In genomic region chr3:129162729-129163579, GRCh38 we compare ENCODE assay signal across 8 cellular contexts. TPM values are rescaled to one million over a fixed set of nuclear protein-coding genes. Genes with fewer than 3 reads are reported as not detected.
DNase-seq lines count a peak whose midpoint lies in the region; ATAC-seq, FAIRE-seq and TF ChIP-seq lines count a peak whose summit lies in the region.

No MANE protein-coding gene starts in this region.

- no peak overlapping the region for H3K27ac ChIP-seq in SJCRH30
- H3K27ac ChIP-seq in vagina: peak overlapping the region; percentile 90
- peak overlapping the region in 1 of 2 donors; percentile 9 for H3K27ac ChIP-seq in tibial artery

- no peaks in the 10 kb centered on the region for H3K27me3 Mint-ChIP-seq in stimulated activated naive CD8-positive, alpha-beta T cell treated with anti-CD3 and anti-CD28 coated beads, Interleukin-15, Interleukin-2, amounts not matched to agents 100 ng/mL and 50 ng/mL, for 24 hours

- H3K4me1 Mint-ChIP-seq in stimulated activated naive CD8-positive, alpha-beta T cell treated with anti-CD3 and anti-CD28 coated beads, Interleukin-15, Interleukin-2, amounts not matched to agents 100 ng/mL and 50 ng/mL, for 24 hours (ENCODE audit: low read depth): peaks cover 34% of the 10 kb centered on the region

- peak overlapping the region; percentile 100 for H3K27ac Mint-ChIP-seq in stimulated activated naive CD8-positive, alpha-beta T cell treated with anti-CD3 and anti-CD28 coated beads, Interleukin-15, Interleukin-2, amounts not matched to agents 100 ng/mL and 50 ng/mL, for 24 hours

- H3K9me3 ChIP-seq in SJCRH30 (replicated peaks) (no peaks in the 10 kb centered on the region), vagina (no peaks in the 10 kb centered on the region), tibial artery (no peaks in the 10 kb centered on the region)

- no peaks in the 10 kb centered on the region; the same call in 1 of the 2 replicates for H3K4me1 ChIP-seq in SJCRH30
- H3K4me1 ChIP-seq in vagina: peaks cover 24% of the 10 kb centered on the region
- peaks cover 0 to 31% (median 22%) of the 10 kb centered on the region in 4 donors for H3K4me1 ChIP-seq in tibial artery

- peaks cover 37% of the 10 kb centered on the region for H3K36me3 Mint-ChIP-seq in stimulated activated naive CD8-positive, alpha-beta T cell treated with anti-CD3 and anti-CD28 coated beads, Interleukin-15, Interleukin-2, amounts not matched to agents 100 ng/mL and 50 ng/mL, for 24 hours (ENCODE audit: low read depth)

- H3K9me3 Mint-ChIP-seq in stimulated activated naive CD8-positive, alpha-beta T cell treated with anti-CD3 and anti-CD28 coated beads, Interleukin-15, Interleukin-2, amounts not matched to agents 100 ng/mL and 50 ng/mL, for 24 hours: no peaks in the 10 kb centered on the region

- no peak for TF ChIP-seq POLR2A in vagina (IDR thresholded peaks at IDR 0.05)

- H3K27me3 ChIP-seq in SJCRH30: no peaks in the 10 kb centered on the region
- H3K27me3 ChIP-seq in vagina: no peaks in the 10 kb centered on the region
- H3K27me3 ChIP-seq in tibial artery: no peaks in the 10 kb centered on the region

- no peak for ATAC-seq in stimulated activated naive CD8-positive, alpha-beta T cell treated with anti-CD3 and anti-CD28 coated beads, Interleukin-15, Interleukin-2, amounts not matched to agents 100 U/mL and 50 U/mL, for 24 hours

- peak overlapping the region; percentile 66 for H3K4me3 ChIP-seq in SJCRH30
- no peak overlapping the region for H3K4me3 ChIP-seq in fibroblast of the aortic adventitia (ENCODE audit: low read depth, low read length)
- no peak overlapping the region for H3K4me3 ChIP-seq in vagina
- H3K4me3 ChIP-seq in tibial artery: no peak overlapping the region

- peaks cover 26% of the 10 kb centered on the region for H3K36me3 ChIP-seq in SJCRH30
- peaks cover 0 to 34% of the 10 kb centered on the region in 2 donors for H3K36me3 ChIP-seq in vagina
- peaks cover 33 to 44% (median 37%) of the 10 kb centered on the region in 3 donors for H3K36me3 ChIP-seq in tibial artery

- no peak for DNase-seq in stimulated activated naive CD8-positive, alpha-beta T cell treated with anti-CD3 and anti-CD28 coated beads, Interleukin-15, Interleukin-2, amounts not matched to agents 100 U/mL and 50 U/mL, for 24 hours
- DNase-seq in SJCRH30: peak in 1 of 2 experiments; percentile 30
- no peak for DNase-seq in fibroblast of the aortic adventitia (ENCODE audit: low read depth)
- no peak for DNase-seq in vagina (ENCODE audit: extremely low spot score in 2 of 2)
- DNase-seq in RCC 7860 (ENCODE audit: low spot score): no peak
- no peak for DNase-seq in activated CD4-positive, CD25-positive, alpha-beta regulatory T cell treated with anti-CD3 and anti-CD28 coated beads, Interleukin-2, amount 50 U/mL, for 72 hours
- DNase-seq in tibial artery: no peak

- H3K4me3 Mint-ChIP-seq in stimulated activated naive CD8-positive, alpha-beta T cell treated with anti-CD3 and anti-CD28 coated beads, Interleukin-15, Interleukin-2, amounts not matched to agents 100 ng/mL and 50 ng/mL, for 24 hours: peak overlapping the region; percentile 94

- peak; percentile 22 for TF ChIP-seq CTCF in fibroblast of the aortic adventitia (IDR thresholded peaks at IDR 0.05; ENCODE audit: insufficient read depth, low read length)
- TF ChIP-seq CTCF in vagina (IDR thresholded peaks at IDR 0.05): no peak
- no peak for TF ChIP-seq CTCF in tibial artery (IDR thresholded peaks at IDR 0.05)

- intact Hi-C loops in vagina (cut with DNase I) (no loop called here), tibial artery (cut with DNase I; ENCODE audit: low total_unique reads) (no loop called here)

- FAIRE-seq in RCC 7860 (lab: Jason Lieb, UNC): no peak

RNA-seq across cellular contexts. Expression of gene ISY1, which starts 2.1 kb away (rescaled TPM):
- 45.4 and 48.8 TPM in 2 replicates for total RNA-seq in SJCRH30 (2014; rRNA removed; shearing (Covaris generic))
- 20.6 and 51.0 TPM in 2 replicates for total RNA-seq in fibroblast of the aortic adventitia (ENCODE audit: low replicate concordance)
- total RNA-seq in vagina: 16.2 TPM

RNA-seq across cellular contexts. Expression of gene CNBP, which starts 20.7 kb away (rescaled TPM):
- 449 and 480 TPM in 2 replicates for total RNA-seq in SJCRH30 (2014; rRNA removed; shearing (Covaris generic))
- 286 and 295 TPM in 2 replicates for total RNA-seq in fibroblast of the aortic adventitia (ENCODE audit: low replicate concordance)
- total RNA-seq in vagina: 405 TPM

RNA-seq across cellular contexts. Expression of gene RAB43, which starts 41.4 kb away (rescaled TPM):
- total RNA-seq in SJCRH30 (2014; rRNA removed; shearing (Covaris generic)): 2.5 and 2.9 TPM in 2 replicates
- total RNA-seq in fibroblast of the aortic adventitia (ENCODE audit: low replicate concordance) (2.5 and 5.1 TPM in 2 replicates), vagina (8.6 TPM)
